In genomic region chr6:24991748-24992467, GRCh38 we compare ENCODE assay signal across 8 cellular contexts. TPM values are rescaled to one million over a fixed set of nuclear protein-coding genes. Genes with fewer than 3 reads are reported as not detected.
A peak's percentile ranks its signal among the peaks of the same experiment; 100 is the strongest.
DNase-seq lines count a peak whose midpoint lies in the region; ATAC-seq, FAIRE-seq and TF ChIP-seq lines count a peak whose summit lies in the region.

No MANE protein-coding gene starts in this region.

- ATAC-seq in HG02798 (IDR thresholded peaks at IDR 0.05; ENCODE audit: poor library complexity, unreplicated experiment), result peak; percentile 89
- peak; percentile 97 for ATAC-seq in HepG2

- H3K27ac ChIP-seq in brain microvascular endothelial cell (no peak overlapping the region), HepG2 (ENCODE audit: extremely low read length, insufficient read depth, low read length) (no peak overlapping the region)

- DNase-seq in activated gamma-delta T cell treated with Interleukin-2 at 50 U/mL for 16 hours (peak; percentile 76), activated gamma-delta T cell (lab: John Stamatoyannopoulos, UW) (no peak), NCI-H146 (lab: John Stamatoyannopoulos, UW) (peak; percentile 63), UCSD-AML1 (lab: John Stamatoyannopoulos, UW; ENCODE audit: unreplicated experiment) (peak; percentile 41), brain microvascular endothelial cell (no peak), HepG2 (ENCODE audit: low spot score) (peak; percentile 62)
- DNase-seq in stimulated activated CD8-positive, alpha-beta memory T cell treated with anti-CD3 and anti-CD28 coated beads, Interleukin-15, amount 100 ng/mL, for 48 hours (ENCODE audit: low read depth in 2 of 2), result peak; percentile 44 to 48

- TF ChIP-seq EP300 in HepG2 (IDR thresholded peaks at IDR 0.05; ENCODE audit: low read depth in 2 of 2, low read length in 2 of 2) (no peak), HepG2 (CRISPR knock-in tag; IDR thresholded peaks at IDR 0.05; ENCODE audit: borderline replicate concordance) (no peak)

- 57% methylated on average over 5 of the region's 5 CpGs for WGBS in HepG2 (ENCODE audit: low lambda C conversion rate)

- H2AFZ ChIP-seq in HepG2 (ENCODE audit: low read length), result no peak overlapping the region

- TF ChIP-seq CTCF in brain microvascular endothelial cell (IDR thresholded peaks at IDR 0.05; ENCODE audit: low read depth, low read length, missing control alignments) (peak; percentile 78), HepG2 (CRISPR knock-in tag; IDR thresholded peaks at IDR 0.05) (peak; percentile 82)

- H3K9ac ChIP-seq in HepG2 (ENCODE audit: insufficient read depth, low read depth, low read length), result no peak overlapping the region

- H3K36me3 ChIP-seq in brain microvascular endothelial cell (replicated peaks) (no peaks in the 10 kb centered on the region), HepG2 (replicated peaks in 1 of 2; ENCODE audit: control insufficient read depth in 1 of 2, insufficient read depth in 2 of 2, low read length in 2 of 2) (no peaks in the 10 kb centered on the region)

- in situ Hi-C loops in brain microvascular endothelial cell (cut with HindIII; ENCODE audit: low pct_ligation_motif_present, low sequenced_read_pairs), result no loop called here
- in situ Hi-C loops in HepG2 (cut with HindIII; ENCODE audit: extremely low pct_ligation_motif_present, low pct_unique_long_range_greater_than_20kb), result loop anchor here (5.0 kb wide), 1 partner anchor 135 kb away; no protein-coding TSS in a partner anchor

- FAIRE-seq in HepG2 (lab: Jason Lieb, UNC), result peak; percentile 95

- no peaks in the 10 kb centered on the region for H4K20me1 ChIP-seq in HepG2 (ENCODE audit: insufficient read depth, low read length)

- no peaks in the 10 kb centered on the region for H3K79me2 ChIP-seq in HepG2 (ENCODE audit: insufficient read depth, low read length)

- no peak overlapping the region for H3K4me2 ChIP-seq in HepG2 (ENCODE audit: low read depth, low read length)

- no peak for TF ChIP-seq POLR2A in HepG2 (IDR thresholded peaks at IDR 0.05; ENCODE audit: insufficient read depth in 1 of 2, low read depth in 2 of 2, low read length in 2 of 2)

- POLR2A ChIA-PET in HepG2 (lab: Yijun Ruan, JAX), result interaction anchor here (1.1 kb wide), 1 partner anchor 136 kb away, joined by 3 read pairs; no protein-coding TSS in a partner anchor

- no peaks in the 10 kb centered on the region for H3K4me1 ChIP-seq in HepG2 (ENCODE audit: insufficient read depth, low read length)

- H3K9me3 ChIP-seq in HepG2 (ENCODE audit: low read length), result peaks cover 6% of the 10 kb centered on the region; the same call in 1 of the 2 replicates

- intact Hi-C loops in HepG2 (cut with micrococcal nuclease; ENCODE audit: unreplicated experiment), result loop anchor here (1.0 kb wide), 1 partner anchor 136 kb away; no protein-coding TSS in a partner anchor

- H3K4me3 ChIP-seq in brain microvascular endothelial cell (ENCODE audit: low read depth, low read length) (no peak overlapping the region), HepG2 (replicated peaks in 1 of 3; ENCODE audit: insufficient read depth in 1 of 3, low read depth in 2 of 3, low read length in 3 of 3) (no peak overlapping the region)

- H3K27me3 ChIP-seq in brain microvascular endothelial cell (replicated peaks) (no peaks in the 10 kb centered on the region), HepG2 (ENCODE audit: control insufficient read depth in 1 of 2, insufficient read depth in 2 of 2, low read length in 2 of 2) (no peaks in the 10 kb centered on the region)

- peak; percentile 76 for TF ChIP-seq RAD21 in HepG2 (CRISPR knock-in tag; IDR thresholded peaks at IDR 0.05)

- BruUV-seq in HepG2 (replicated peaks; lab: Mats Ljungman, UMichigan), result no TSS peak

- CTCF ChIA-PET in HepG2 (lab: Yijun Ruan, JAX; ENCODE audit: low intra/inter-chr PET ratio, low total read pairs), result interaction anchor here (2.6 kb wide), 1 partner anchor 136 kb away, joined by 41 read pairs; no protein-coding TSS in a partner anchor

TF ChIP-seq in HepG2, 621 proteins besides CTCF, POLR2A, EP300 and RAD21:
- TF ChIP-seq SMC3 (IDR thresholded peaks at IDR 0.05; ENCODE audit: low read length) (peak; percentile 92), STAG1 (CRISPR knock-in tag; IDR thresholded peaks at IDR 0.05) (peak; percentile 73), ZKSCAN5 (CRISPR knock-in tag; IDR thresholded peaks at IDR 0.05) (no peak), MIXL1 (CRISPR knock-in tag; IDR thresholded peaks at IDR 0.05) (0 out of 2 replicates have a peak, but pooled peaks have one; percentile 37), HNRNPUL1 (IDR thresholded peaks at IDR 0.05; ENCODE audit: low read depth, low read length) (no peak), XRCC5 (optimal IDR thresholded peaks at IDR 0.05; ENCODE audit: low read length) (peak; percentile 26), KAT8 (CRISPR knock-in tag; IDR thresholded peaks at IDR 0.05) (no peak), KLF16 (CRISPR knock-in tag; IDR thresholded peaks at IDR 0.05) (0 out of 4 replicates have a peak, but pooled peaks of 1 of the 2 experiments have one; percentile 30), ZNF781 (CRISPR knock-in tag; IDR thresholded peaks at IDR 0.05; ENCODE audit: borderline replicate concordance, not compliant biosample characterization) (no peak), ISL2 (CRISPR knock-in tag; IDR thresholded peaks at IDR 0.05) (0 out of 2 replicates have a peak, but pooled peaks have one; percentile 13)
- TF ChIP-seq, protein P1, sequence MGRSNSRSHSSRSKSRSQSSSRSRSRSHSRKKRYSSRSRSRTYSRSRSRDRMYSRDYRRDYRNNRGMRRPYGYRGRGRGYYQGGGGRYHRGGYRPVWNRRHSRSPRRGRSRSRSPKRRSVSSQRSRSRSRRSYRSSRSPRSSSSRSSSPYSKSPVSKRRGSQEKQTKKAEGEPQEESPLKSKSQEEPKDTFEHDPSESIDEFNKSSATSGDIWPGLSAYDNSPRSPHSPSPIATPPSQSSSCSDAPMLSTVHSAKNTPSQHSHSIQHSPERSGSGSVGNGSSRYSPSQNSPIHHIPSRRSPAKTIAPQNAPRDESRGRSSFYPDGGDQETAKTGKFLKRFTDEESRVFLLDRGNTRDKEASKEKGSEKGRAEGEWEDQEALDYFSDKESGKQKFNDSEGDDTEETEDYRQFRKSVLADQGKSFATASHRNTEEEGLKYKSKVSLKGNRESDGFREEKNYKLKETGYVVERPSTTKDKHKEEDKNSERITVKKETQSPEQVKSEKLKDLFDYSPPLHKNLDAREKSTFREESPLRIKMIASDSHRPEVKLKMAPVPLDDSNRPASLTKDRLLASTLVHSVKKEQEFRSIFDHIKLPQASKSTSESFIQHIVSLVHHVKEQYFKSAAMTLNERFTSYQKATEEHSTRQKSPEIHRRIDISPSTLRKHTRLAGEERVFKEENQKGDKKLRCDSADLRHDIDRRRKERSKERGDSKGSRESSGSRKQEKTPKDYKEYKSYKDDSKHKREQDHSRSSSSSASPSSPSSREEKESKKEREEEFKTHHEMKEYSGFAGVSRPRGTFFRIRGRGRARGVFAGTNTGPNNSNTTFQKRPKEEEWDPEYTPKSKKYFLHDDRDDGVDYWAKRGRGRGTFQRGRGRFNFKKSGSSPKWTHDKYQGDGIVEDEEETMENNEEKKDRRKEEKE (IDR thresholded peaks at IDR 0.05), result no peak

RNA-seq across cellular contexts. Expression of gene RIPOR2, which starts 56.1 kb away (rescaled TPM):
- total RNA-seq in HepG2 (2016; rRNA removed; fragmentation: Illumina TruSeq; extraction: Trizol), result 0.02 and 0.06 TPM in 2 replicates
- total RNA-seq in HepG2 (2016; cell fraction: cytosol; rRNA removed; fragmentation: Illumina TruSeq; extraction: Trizol; ENCODE audit: low read depth), result not detected in 2 replicates
- total RNA-seq in HepG2 (2016; cell fraction: insoluble cytoplasmic fraction; rRNA removed; fragmentation: Illumina TruSeq; extraction: Trizol), result 0.03 and 0.09 TPM in 2 replicates
- total RNA-seq in HepG2 (2016; cell fraction: membrane; rRNA removed; fragmentation: Illumina TruSeq; extraction: Trizol), result not detected in 2 replicates
- total RNA-seq in HepG2 (2016; cell fraction: nucleus; rRNA removed; fragmentation: Illumina TruSeq; extraction: Trizol), result not detected in 2 replicates
- polyA plus RNA-seq in HepG2 (2011; rRNA removed), result 0.05 and 0.16 TPM in 2 replicates
- polyA plus RNA-seq in HepG2 (2011; cell fraction: cytosol; rRNA removed), result 0.01 and 0.03 TPM in 2 replicates
- polyA plus RNA-seq in HepG2 (2011; cell fraction: nucleus; rRNA removed), result not detected in 2 replicates
- polyA plus RNA-seq in HepG2 (2012), result 0.05 TPM in 2 replicates
- 0.02 TPM in 1 of 2 replicates, not detected in the other for polyA plus RNA-seq in HepG2 (2016; cell fraction: cytosol; fragmentation: Illumina TruSeq; extraction: Trizol; ENCODE audit: low read depth)
- polyA plus RNA-seq in HepG2 (2016; cell fraction: insoluble cytoplasmic fraction; fragmentation: Illumina TruSeq; extraction: Trizol; ENCODE audit: low read depth), result 0.07 TPM in 1 of 2 replicates, not detected in the other
- polyA plus RNA-seq in HepG2 (2016; cell fraction: membrane; fragmentation: Illumina TruSeq; extraction: Trizol; ENCODE audit: low read depth), result 0.03 TPM in 1 of 2 replicates, not detected in the other
- 0.18 TPM in 1 of 2 replicates, not detected in the other for polyA plus RNA-seq in HepG2 (2016; cell fraction: nucleus; fragmentation: Illumina TruSeq; extraction: Trizol; ENCODE audit: insufficient read depth, low read depth)
- polyA minus RNA-seq in HepG2 (2011; rRNA and poly(A)+ RNA removed; ENCODE audit: low replicate concordance), result 0.33 TPM in 1 of 2 replicates, not detected in the other
- polyA minus RNA-seq in HepG2 (2011; cell fraction: cytosol; rRNA and poly(A)+ RNA removed), result not detected in 2 replicates
- not detected in 2 replicates for polyA minus RNA-seq in HepG2 (2011; cell fraction: nucleus; rRNA and poly(A)+ RNA removed)

Comparison
In these comparisons a context has a peak if more than half of its experiments do, and no peak if none do; other contexts are left out.
1. DNase-seq: peak in activated gamma-delta T cell treated with Interleukin-2 at 50 U/mL for 16 hours (single experiment), NCI-H146 (single experiment), UCSD-AML1 (single experiment), HepG2 (single experiment) and stimulated activated CD8-positive, alpha-beta memory T cell treated with anti-CD3 and anti-CD28 coated beads, Interleukin-15, amount 100 ng/mL, for 48 hours (2 of 2); none in activated gamma-delta T cell (single experiment) and brain microvascular endothelial cell (single experiment).